Comparison of ENCODE assay signal across 9 cellular contexts in the genomic region with DNA sequence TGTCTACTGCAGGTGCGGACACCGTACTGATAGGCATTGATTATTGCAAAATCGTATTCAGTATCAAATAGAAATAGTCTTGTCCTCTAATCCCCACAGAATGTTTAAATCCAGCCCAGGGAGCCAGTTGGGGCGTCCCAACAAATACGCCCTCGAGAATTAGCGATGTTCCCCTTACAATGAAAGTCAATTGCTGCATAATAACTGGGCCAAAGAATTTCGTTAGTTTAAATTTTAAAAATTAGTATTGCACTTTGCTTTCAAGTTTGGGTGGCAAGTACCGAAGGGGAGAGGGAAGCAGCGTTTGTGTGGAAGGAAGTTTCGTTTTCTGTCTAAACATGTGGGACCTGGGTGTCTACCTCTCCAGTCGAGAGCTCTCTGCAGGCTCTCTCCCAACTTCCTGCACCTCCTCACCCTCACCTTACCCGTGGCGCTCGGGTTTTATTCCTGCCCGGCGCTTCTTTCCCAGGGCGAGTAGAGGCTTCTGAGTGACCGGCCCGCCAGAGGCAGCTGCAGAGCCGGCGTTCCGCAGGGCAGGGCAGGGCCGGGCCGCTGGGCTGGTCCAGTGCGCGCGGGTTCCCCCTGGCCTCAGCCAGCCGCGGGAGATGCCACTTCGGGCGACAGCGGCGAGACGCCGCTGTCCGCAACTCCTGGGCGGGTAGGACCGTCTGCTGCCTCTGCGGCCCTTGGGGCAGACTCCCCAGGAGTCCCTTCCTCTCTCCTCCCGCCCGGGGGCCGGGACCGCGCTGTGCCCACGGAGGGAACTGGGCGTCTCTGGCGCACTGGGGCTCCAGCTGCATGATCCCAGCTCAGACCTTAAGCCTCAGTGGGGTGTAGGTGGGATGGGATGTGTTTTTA. TPM values are rescaled to one million over a fixed set of nuclear protein-coding genes. Genes with fewer than 3 reads are reported as not detected.
DNase-seq lines count a peak whose midpoint lies in the region; ATAC-seq and TF ChIP-seq lines count a peak whose summit lies in the region.
"Had no signal": no experiment of that assay in that cellular context is flagged by ENCODE, and none has a peak within 500 bp of the region (broad histone marks: within the 10 kb centered on the region; RNA-seq: fewer than 3 reads in every experiment).

No MANE protein-coding gene starts in this region.

- H3K36me3 ChIP-seq in GM06990 (ENCODE audit: control insufficient read depth, insufficient read depth, low read length) (no peaks in the 10 kb centered on the region), SJSA1 (no peaks in the 10 kb centered on the region), prostate gland (no peaks in the 10 kb centered on the region)

- no peak for ATAC-seq in HG03139 (IDR thresholded peaks at IDR 0.05; ENCODE audit: unreplicated experiment)

- H3K27ac ChIP-seq in SJSA1 (no peak overlapping the region), prostate gland (no peak overlapping the region)

- intact Hi-C loops in prostate gland (cut with DNase I): no loop called here

- no peak for TF ChIP-seq POLR2A in prostate gland (IDR thresholded peaks at IDR 0.05)

- WGBS in prostate gland: 35% methylated on average over 46 of the region's 48 CpGs

- TF ChIP-seq CTCF in GM06990 (IDR thresholded peaks at IDR 0.05; ENCODE audit: insufficient read depth, low read length, poor library complexity, severe bottlenecking) (no peak), fibroblast of villous mesenchyme (IDR thresholded peaks at IDR 0.05; ENCODE audit: insufficient read depth, low read depth, low read length) (no peak), prostate gland (IDR thresholded peaks at IDR 0.05) (no peak)

- DNase-seq in GM06990 (ENCODE audit: extremely low read depth, insufficient read length) (peak; percentile 9), SJSA1 (ENCODE audit: low read depth in 1 of 2, low spot score in 2 of 2) (peak in 1 of 2 experiments; percentile 35), fibroblast of villous mesenchyme (ENCODE audit: low read depth) (peak; percentile 16), prostate gland (ENCODE audit: low spot score) (no peak), KG1 (lab: John Stamatoyannopoulos, UW) (no peak), cortex of kidney (lab: John Stamatoyannopoulos, UW) (no peak)
- DNase-seq in stimulated activated CD8-positive, alpha-beta memory T cell treated with anti-CD3 and anti-CD28 coated beads, Interleukin-4, amount 100 ng/mL, for 48 hours: no peak

- H3K27me3 ChIP-seq in GM06990 (replicated peaks; ENCODE audit: control insufficient read depth, insufficient read depth, low read length): no peaks in the 10 kb centered on the region; the same call in none of the 2 replicates
- H3K27me3 ChIP-seq in SJSA1 (replicated peaks): peaks cover 78% of the 10 kb centered on the region
- H3K27me3 ChIP-seq in prostate gland (replicated peaks; ENCODE audit: insufficient read depth): peaks cover 3% of the 10 kb centered on the region

- H3K4me3 ChIP-seq in GM06990 (replicated peaks; ENCODE audit: low read depth, low read length) (no peak overlapping the region), SJSA1 (peak overlapping the region; percentile 46; the same call in 1 of the 2 replicates), fibroblast of villous mesenchyme (ENCODE audit: low read depth, low read length) (peak overlapping the region; percentile 41), prostate gland (peak overlapping the region; percentile 58 to 74)

- H3K9me3 ChIP-seq in SJSA1 (replicated peaks) (0 out of 2 replicates have a peak, but pooled peaks cover 2% of the 10 kb centered on the region), prostate gland (no peaks in the 10 kb centered on the region)

- H3K4me1 ChIP-seq in SJSA1 (replicated peaks) (peaks cover 33% of the 10 kb centered on the region), prostate gland (replicated peaks) (no peaks in the 10 kb centered on the region)

RNA-seq across cellular contexts. Expression of a gene that starts 0.9 kb away (rescaled TPM):
- 0.92 and 1.1 TPM in 2 replicates for total RNA-seq in SJSA1 (2014; rRNA removed; shearing (Covaris generic))
- 13.5 and 18.1 TPM in 2 replicates for total RNA-seq in fibroblast of villous mesenchyme
- 10 to 100 TPM in 1 of 2 donors, 1 to 10 TPM in 1; 9.4 to 22.4 TPM for total RNA-seq in prostate gland
- total RNA-seq: activated CD8-positive, alpha-beta memory T cell treated with anti-CD3 and anti-CD28 coated beads for 36 hours had no signal

Comparison
In these comparisons a context has a peak if more than half of its experiments do, and no peak if none do; other contexts are left out.
1. DNase-seq: peak in GM06990 (single experiment) and fibroblast of villous mesenchyme (single experiment); none in prostate gland (single experiment), KG1 (single experiment), stimulated activated CD8-positive, alpha-beta memory T cell treated with anti-CD3 and anti-CD28 coated beads, Interleukin-4, amount 100 ng/mL, for 48 hours (single experiment) and cortex of kidney (single experiment).